ENCODE assay signal across 14 cellular contexts in genomic region chr19:38250428-38250820, GRCh38. TPM values are rescaled to one million over a fixed set of nuclear protein-coding genes. Genes with fewer than 3 reads are reported as not detected.
A peak's percentile ranks its signal among the peaks of the same experiment; 100 is the strongest.
DNase-seq lines count a peak whose midpoint lies in the region; ATAC-seq, FAIRE-seq and TF ChIP-seq lines count a peak whose summit lies in the region.
"Had no signal": no experiment of that assay in that cellular context is flagged by ENCODE, and none has a peak within 500 bp of the region (broad histone marks: within the 10 kb centered on the region; RNA-seq: fewer than 3 reads in every experiment).

No MANE protein-coding gene starts in this region.

- no peaks in the 10 kb centered on the region for H3K9me3 ChIP-seq in BLaER1 treated with 17β-estradiol and CSF1 and Interleukin-3, amounts not matched to agents 10 nM and 100 nM (replicated peaks in 1 of 11)
- no peaks in the 10 kb centered on the region for H3K9me3 ChIP-seq in ascending aorta
- H3K9me3 ChIP-seq in small intestine (ENCODE audit: control insufficient read depth, low read depth), result no peaks in the 10 kb centered on the region

- FAIRE-seq in small intestine (lab: Jason Lieb, UNC), result no peak
- FAIRE-seq: HTR-8/SVneo had no signal

- H3K4me2 ChIP-seq in BLaER1 treated with 17β-estradiol and CSF1 and Interleukin-3, amounts not matched to agents 10 nM and 100 nM, result peak overlapping the region in 6 of 11 experiments; percentile 3 to 99 (median 92); a peak in 6 of 22 replicates

- intact Hi-C loops in ascending aorta (cut with DNase I), result loop anchor here (5.0 kb wide), 2 partner anchors 402 to 1162 kb away; partner anchors contain the start of gene PLEKHG2

- DNase-seq in ascending aorta (ENCODE audit: low spot score in 2 of 2) (no peak), small intestine (no peak), NCI-H526 treated with DMSO at 0.1 percent for 48 hours (lab: John Stamatoyannopoulos, UW) (no peak), kidney tubule cell (ENCODE audit: low spot score) (no peak)
- no peak for DNase-seq in stimulated activated naive CD4-positive, alpha-beta T cell treated with Interleukin-2 at 50 U/mL for 16 hours (lab: John Stamatoyannopoulos, UW)
- DNase-seq: effector CD8-positive, alpha-beta T cell; kidney glomerular epithelial cell; SW 1271 had no signal

- no peak overlapping the region for H3K4me3 ChIP-seq in BLaER1 treated with 17β-estradiol and CSF1 and Interleukin-3, amounts not matched to agents 10 nM and 100 nM
- H3K4me3 ChIP-seq in ascending aorta (peak overlapping the region in 1 of 2 donors; percentile 89), small intestine (ENCODE audit: low read depth in 1 of 2, low read length in 2 of 2) (no peak overlapping the region)

- peaks cover 0 to 7% (median 0%) of the 10 kb centered on the region in 11 experiments; a peak in 4 of 22 replicates for H3K27me3 ChIP-seq in BLaER1 treated with 17β-estradiol and CSF1 and Interleukin-3, amounts not matched to agents 10 nM and 100 nM
- no peaks in the 10 kb centered on the region for H3K27me3 ChIP-seq in ascending aorta
- H3K27me3 ChIP-seq in layer of hippocampus (ENCODE audit: control insufficient read depth, insufficient read depth, low read length), result no peaks in the 10 kb centered on the region
- H3K27me3 ChIP-seq in small intestine (ENCODE audit: control insufficient read depth in 2 of 2, insufficient read depth in 2 of 2, low read length in 2 of 2), result no peaks in the 10 kb centered on the region

- TF ChIP-seq CTCF in ascending aorta (IDR thresholded peaks at IDR 0.05), result no peak

- no peak overlapping the region for H3K9ac ChIP-seq in BLaER1 treated with 17β-estradiol and CSF1 and Interleukin-3, amounts not matched to agents 10 nM and 100 nM

- no peaks in the 10 kb centered on the region for H4K20me1 ChIP-seq in BLaER1 treated with 17β-estradiol and CSF1 and Interleukin-3, amounts not matched to agents 10 nM and 100 nM

- peaks cover 0 to 7% (median 0%) of the 10 kb centered on the region in 11 experiments; a peak in 2 of 22 replicates for H3K36me3 ChIP-seq in BLaER1 treated with 17β-estradiol and CSF1 and Interleukin-3, amounts not matched to agents 10 nM and 100 nM
- H3K36me3 ChIP-seq in ascending aorta (peaks cover 4 to 25% of the 10 kb centered on the region in 2 donors), small intestine (ENCODE audit: control insufficient read depth in 2 of 2, insufficient read depth in 2 of 2, low read length in 2 of 2) (no peaks in the 10 kb centered on the region)

- H3K27ac ChIP-seq in BLaER1 treated with 17β-estradiol and CSF1 and Interleukin-3, amounts not matched to agents 10 nM and 100 nM, result no peak overlapping the region
- H3K27ac ChIP-seq in ascending aorta (peak overlapping the region; percentile 90 to 99), layer of hippocampus (ENCODE audit: low read depth, low read length) (peak overlapping the region; percentile 99), small intestine (ENCODE audit: low read depth in 1 of 2, low read length in 1 of 2) (peak overlapping the region; percentile 2 to 91)

- ATAC-seq in GM19035 (IDR thresholded peaks at IDR 0.05; ENCODE audit: unreplicated experiment), result no peak

- peaks cover 29 to 69% (median 63%) of the 10 kb centered on the region in 10 experiments for H3K4me1 ChIP-seq in BLaER1 treated with 17β-estradiol and CSF1 and Interleukin-3, amounts not matched to agents 10 nM and 100 nM
- peaks cover 29 to 66% of the 10 kb centered on the region in 2 donors for H3K4me1 ChIP-seq in ascending aorta
- H3K4me1 ChIP-seq in small intestine (ENCODE audit: control insufficient read depth in 2 of 2, insufficient read depth in 1 of 2, low read depth in 1 of 2, low read length in 1 of 2), result peaks cover 1 to 2% of the 10 kb centered on the region in 2 donors

RNA-seq across cellular contexts. Expression of gene PPP1R14A, which starts 5.8 kb away (rescaled TPM):
- total RNA-seq in ascending aorta, result 1,072 TPM
- 10 to 100 TPM in 2 of 3 donors, 1 to 10 TPM in 1; 8.7 to 31.8 (median 15.4) TPM for polyA plus RNA-seq in small intestine
- total RNA-seq: OCI-LY7 had no signal
- polyA plus RNA-seq: neural cell had no signal

RNA-seq across cellular contexts. Expression of gene SPINT2, which starts 13.9 kb away (rescaled TPM):
- total RNA-seq in ascending aorta, result 193 TPM
- polyA plus RNA-seq in small intestine, result 100 to 1,000 TPM; 263 to 434 (median 414) TPM

RNA-seq across cellular contexts. Expression of gene DPF1, which starts 26.4 kb away (rescaled TPM):
- not detected for total RNA-seq in ascending aorta
- polyA plus RNA-seq in small intestine, result under 1 TPM in 1 of 3 donors, not detected in 2; 0.39 TPM

RNA-seq across cellular contexts. Expression of gene C19orf33, which starts 53.6 kb away (rescaled TPM):
- not detected for total RNA-seq in ascending aorta
- polyA plus RNA-seq in small intestine, result 1,000 to 10,000 TPM in 2 of 3 donors, 100 to 1,000 TPM in 1; 478 to 2,753 (median 1,798) TPM
- total RNA-seq: OCI-LY7 had no signal
- polyA plus RNA-seq: neural cell had no signal

Comparison
In these comparisons a context has a peak if more than half of its experiments do, and no peak if none do; other contexts are left out.
1. H3K27ac ChIP-seq: peak in ascending aorta (2 of 2), layer of hippocampus (single experiment) and small intestine (2 of 2); none in BLaER1 treated with 17β-estradiol and CSF1 and Interleukin-3, amounts not matched to agents 10 nM and 100 nM (0 of 11).